ENCODE assay signal across 15 cellular contexts in genomic region chr10:109953745-109954144, GRCh38.
"Had no signal": no experiment of that assay in that cellular context is flagged by ENCODE, and none has a peak within 500 bp of the region (broad histone marks: within the 10 kb centered on the region; RNA-seq: fewer than 3 reads in every experiment).

No MANE protein-coding gene starts in this region.

- H3K4me3 ChIP-seq: suprapubic skin, upper lobe of left lung had no signal

- H3K27me3 ChIP-seq: brain microvascular endothelial cell, suprapubic skin, upper lobe of left lung had no signal

- H3K9me3 Mint-ChIP-seq: activated naive CD4-positive, alpha-beta T cell treated with anti-CD3 and anti-CD28 coated beads, Interleukin-2, amount 10 ng/mL, durations not matched to agents 7 days and 5 days; memory B cell; neural crest cell had no signal

- ATAC-seq: stimulated activated naive CD8-positive, alpha-beta T cell treated with anti-CD3 and anti-CD28 coated beads, Interleukin-15, Interleukin-2, amounts not matched to agents 100 U/mL and 50 U/mL, for 24 hours had no signal

- H3K36me3 ChIP-seq: brain microvascular endothelial cell, suprapubic skin, upper lobe of left lung had no signal

- DNase-seq: activated CD4-positive, alpha-beta T cell treated with anti-CD3 and anti-CD28 coated beads for 48 hours; activated CD8-positive, alpha-beta memory T cell treated with anti-CD3 and anti-CD28 coated beads for 24 hours; activated naive CD4-positive, alpha-beta T cell treated with anti-CD3 and anti-CD28 coated beads, Interleukin-2, amount 10 ng/mL, durations not matched to agents 7 days and 5 days; amniotic stem cell; brain microvascular endothelial cell; hippocampal formation; left cardiac atrium; stimulated activated CD4-positive, alpha-beta T cell treated with anti-CD3 and anti-CD28 coated beads, Interleukin-2, amount 100 ng/mL, for 48 hours; stimulated activated naive CD8-positive, alpha-beta T cell treated with anti-CD3 and anti-CD28 coated beads, Interleukin-15, Interleukin-2, amounts not matched to agents 100 U/mL and 50 U/mL, for 24 hours; T-helper 9 cell; upper lobe of left lung had no signal

- H3K36me3 Mint-ChIP-seq: activated naive CD4-positive, alpha-beta T cell treated with anti-CD3 and anti-CD28 coated beads, Interleukin-2, amount 10 ng/mL, durations not matched to agents 7 days and 5 days; memory B cell had no signal

- H3K27ac ChIP-seq: brain microvascular endothelial cell, suprapubic skin, upper lobe of left lung, VCaP had no signal

- H3K27ac Mint-ChIP-seq: activated naive CD4-positive, alpha-beta T cell treated with anti-CD3 and anti-CD28 coated beads, Interleukin-2, amount 10 ng/mL, durations not matched to agents 7 days and 5 days; memory B cell had no signal

- H3K4me1 ChIP-seq: upper lobe of left lung had no signal

- H3K9me3 ChIP-seq: suprapubic skin, upper lobe of left lung had no signal

- H3K27me3 Mint-ChIP-seq: memory B cell had no signal

- H3K4me3 Mint-ChIP-seq: activated naive CD4-positive, alpha-beta T cell treated with anti-CD3 and anti-CD28 coated beads, Interleukin-2, amount 10 ng/mL, durations not matched to agents 7 days and 5 days; memory B cell; neural crest cell had no signal
